20 cellular contexts compared by ENCODE assay signal in genomic region chr10:316390-316789, GRCh38.
"Had no signal": no experiment of that assay in that cellular context is flagged by ENCODE, and none has a peak within 500 bp of the region (broad histone marks: within the 10 kb centered on the region; RNA-seq: fewer than 3 reads in every experiment).

No MANE protein-coding gene starts in this region.

- H3K4me3 ChIP-seq: neural progenitor cell, suprapubic skin, upper lobe of left lung had no signal

- ATAC-seq: activated CD8-positive, alpha-beta memory T cell treated with anti-CD3 and anti-CD28 coated beads, Interleukin-2, amount 10 ng/mL, durations not matched to agents 7 days and 5 days; left lobe of liver; WTC11 had no signal

- H3K27ac Mint-ChIP-seq: activated CD8-positive, alpha-beta memory T cell treated with anti-CD3 and anti-CD28 coated beads, Interleukin-2, amount 10 ng/mL, durations not matched to agents 7 days and 5 days; activated naive CD4-positive, alpha-beta T cell treated with anti-CD3 and anti-CD28 coated beads for 36 hours; activated T-helper 2 cell treated with anti-CD3 and anti-CD28 coated beads, Interferon-gamma antibody, Interleukin-2, Interleukin-4, amounts not matched to agents 10 μg/mL and 5 μg/mL and 100 μg/mL, durations not matched to agents 14 hours and 24 hours and 36 hours; neural progenitor cell; progenitor cell of endocrine pancreas; T-helper 2 cell treated with Interferon-gamma antibody and Interleukin-4, amounts not matched to agents 5 μg/mL and 100 μg/mL, for 36 hours; WTC11 had no signal

- H3K36me3 Mint-ChIP-seq: activated CD4-positive, alpha-beta memory T cell treated with anti-CD3 and anti-CD28 coated beads for 36 hours had no signal

- DNase-seq: activated CD4-positive, alpha-beta memory T cell treated with anti-CD3 and anti-CD28 coated beads for 36 hours; activated CD4-positive, alpha-beta T cell treated with anti-CD3 and anti-CD28 coated beads for 4 hours; activated naive CD4-positive, alpha-beta T cell treated with anti-CD3 and anti-CD28 coated beads for 36 hours; activated naive CD8-positive, alpha-beta T cell treated with anti-CD3 and anti-CD28 coated beads, Interleukin-2, amount 50 U/mL, for 24 hours; activated T-cell treated with anti-CD3 and anti-CD28 coated beads, Interleukin-2, amount 50 U/mL, for 1 hour; anterior cingulate cortex; cortex of kidney; hypothalamus; stimulated activated CD4-positive, alpha-beta T cell treated with anti-CD3 and anti-CD28 coated beads, Interleukin-2, amount 100 ng/mL, for 24 hours; stimulated activated naive CD8-positive, alpha-beta T cell treated with anti-CD3 and anti-CD28 coated beads, Interleukin-15, amount 100 ng/mL, for 72 hours; upper lobe of left lung had no signal

- H3K4me1 ChIP-seq: neural progenitor cell, suprapubic skin had no signal

- H2AFZ ChIP-seq: neural progenitor cell had no signal

- H3K36me3 ChIP-seq: neural progenitor cell had no signal

- H3K27me3 Mint-ChIP-seq: activated CD4-positive, alpha-beta memory T cell treated with anti-CD3 and anti-CD28 coated beads for 36 hours; activated naive CD8-positive, alpha-beta T cell treated with anti-CD3 and anti-CD28 coated beads, Interleukin-2, amount 50 U/mL, for 24 hours; brain; progenitor cell of endocrine pancreas; stimulated activated naive CD8-positive, alpha-beta T cell treated with anti-CD3 and anti-CD28 coated beads, Interleukin-15, amount 100 ng/mL, for 72 hours had no signal

- H3K9me3 Mint-ChIP-seq: activated CD4-positive, alpha-beta memory T cell treated with anti-CD3 and anti-CD28 coated beads for 36 hours; activated naive CD4-positive, alpha-beta T cell treated with anti-CD3 and anti-CD28 coated beads for 36 hours; activated naive CD8-positive, alpha-beta T cell treated with anti-CD3 and anti-CD28 coated beads, Interleukin-2, amount 50 U/mL, for 24 hours; brain; neural progenitor cell; stimulated activated naive CD8-positive, alpha-beta T cell treated with anti-CD3 and anti-CD28 coated beads, Interleukin-15, amount 100 ng/mL, for 72 hours; T-helper 2 cell treated with Interferon-gamma antibody and Interleukin-4, amounts not matched to agents 5 μg/mL and 100 μg/mL, for 36 hours had no signal

- H3K27me3 ChIP-seq: neural progenitor cell, suprapubic skin, upper lobe of left lung had no signal

- H3K9me3 ChIP-seq: suprapubic skin, upper lobe of left lung had no signal

- H3K4me2 ChIP-seq: neural progenitor cell had no signal

- H3K9ac ChIP-seq: neural progenitor cell had no signal

- H3K27ac ChIP-seq: neural progenitor cell, suprapubic skin, upper lobe of left lung had no signal

- H3K4me3 Mint-ChIP-seq: activated CD4-positive, alpha-beta memory T cell treated with anti-CD3 and anti-CD28 coated beads for 36 hours; activated CD8-positive, alpha-beta memory T cell treated with anti-CD3 and anti-CD28 coated beads, Interleukin-2, amount 10 ng/mL, durations not matched to agents 7 days and 5 days; activated naive CD4-positive, alpha-beta T cell treated with anti-CD3 and anti-CD28 coated beads for 36 hours; activated naive CD8-positive, alpha-beta T cell treated with anti-CD3 and anti-CD28 coated beads, Interleukin-2, amount 50 U/mL, for 24 hours; brain; neural progenitor cell; T-helper 2 cell treated with Interferon-gamma antibody and Interleukin-4, amounts not matched to agents 5 μg/mL and 100 μg/mL, for 36 hours; WTC11 had no signal

- H3K4me1 Mint-ChIP-seq: WTC11 had no signal
